31 cellular contexts compared by ENCODE assay signal in genomic region chr3:147854542-147854941, GRCh38.
DNase-seq lines count a peak whose midpoint lies in the region; ATAC-seq, FAIRE-seq and TF ChIP-seq lines count a peak whose summit lies in the region.
"Had no signal": no experiment of that assay in that cellular context is flagged by ENCODE, and none has a peak within 500 bp of the region (broad histone marks: within the 10 kb centered on the region; RNA-seq: fewer than 3 reads in every experiment).

No MANE protein-coding gene starts in this region.

- H3K9ac ChIP-seq in HepG2 (ENCODE audit: insufficient read depth, low read depth, low read length), result no peak overlapping the region
- H3K9ac ChIP-seq: BLaER1; BLaER1 treated with 17β-estradiol and CSF1 and Interleukin-3, amounts not matched to agents 10 nM and 100 nM had no signal

- no peak overlapping the region for H3K27ac ChIP-seq in right lobe of liver
- no peak overlapping the region for H3K27ac ChIP-seq in HepG2 (ENCODE audit: extremely low read length, insufficient read depth, low read length)
- H3K27ac ChIP-seq: 22Rv1; A549; BLaER1; BLaER1 treated with 17β-estradiol and CSF1 and Interleukin-3, amounts not matched to agents 10 nM and 100 nM; C4-2B had no signal

- intact Hi-C loops in right lobe of liver (cut with DNase I) (no loop called here), HepG2 (cut with micrococcal nuclease; ENCODE audit: unreplicated experiment) (no loop called here)

- 53% methylated on average over 4 of the region's 4 CpGs for WGBS in right lobe of liver (ENCODE audit: insufficient coverage, low coverage, low lambda C conversion rate, missing lambda C conversion rate)
- WGBS in HepG2 (ENCODE audit: low lambda C conversion rate), result 26% methylated on average over 4 of the region's 4 CpGs

- H3K4me2 ChIP-seq in HepG2 (ENCODE audit: low read depth, low read length), result no peak overlapping the region
- H3K4me2 ChIP-seq: A549; BLaER1; BLaER1 treated with 17β-estradiol and CSF1 and Interleukin-3, amounts not matched to agents 10 nM and 100 nM had no signal

- H3K36me3 ChIP-seq in right lobe of liver, result no peaks in the 10 kb centered on the region
- H3K36me3 ChIP-seq in HepG2 (replicated peaks in 1 of 2; ENCODE audit: control insufficient read depth in 1 of 2, insufficient read depth in 2 of 2, low read length in 2 of 2), result no peaks in the 10 kb centered on the region
- H3K36me3 ChIP-seq: BE2C; BLaER1; BLaER1 treated with 17β-estradiol and CSF1 and Interleukin-3, amounts not matched to agents 10 nM and 100 nM had no signal

- CTCF ChIA-PET in HepG2 (lab: Yijun Ruan, JAX; ENCODE audit: low intra/inter-chr PET ratio, low total read pairs), result no interaction called here

- in situ Hi-C loops in HepG2 (cut with HindIII; ENCODE audit: extremely low pct_ligation_motif_present, low pct_unique_long_range_greater_than_20kb), result no loop called here

- POLR2A ChIA-PET in HepG2 (lab: Yijun Ruan, JAX), result no interaction called here

- no peak for TF ChIP-seq RAD21 in HepG2 (CRISPR knock-in tag; IDR thresholded peaks at IDR 0.05)

- no peak overlapping the region for H3K4me3 ChIP-seq in right lobe of liver
- H3K4me3 ChIP-seq in HepG2 (replicated peaks in 1 of 3; ENCODE audit: insufficient read depth in 1 of 3, low read depth in 2 of 3, low read length in 3 of 3), result no peak overlapping the region
- H3K4me3 ChIP-seq: A549; BLaER1; BLaER1 treated with 17β-estradiol and CSF1 and Interleukin-3, amounts not matched to agents 10 nM and 100 nM had no signal

- no peaks in the 10 kb centered on the region for H3K79me2 ChIP-seq in HepG2 (ENCODE audit: insufficient read depth, low read length)

- no TSS peak for BruUV-seq in HepG2 (replicated peaks; lab: Mats Ljungman, UMichigan)

- ATAC-seq in right lobe of liver, result peak in 3 of 4 donors; percentile 29 to 70 (median 56)
- ATAC-seq in HepG2, result no peak
- peak; percentile 71 for ATAC-seq in left lobe of liver
- ATAC-seq: A549; CD8-positive, alpha-beta T cell had no signal

- H3K27me3 ChIP-seq in right lobe of liver (no peaks in the 10 kb centered on the region), HepG2 (ENCODE audit: control insufficient read depth in 1 of 2, insufficient read depth in 2 of 2, low read length in 2 of 2) (no peaks in the 10 kb centered on the region)
- H3K27me3 ChIP-seq: BE2C; BLaER1; BLaER1 treated with 17β-estradiol and CSF1 and Interleukin-3, amounts not matched to agents 10 nM and 100 nM had no signal

- no peaks in the 10 kb centered on the region for H4K20me1 ChIP-seq in HepG2 (ENCODE audit: insufficient read depth, low read length)
- H4K20me1 ChIP-seq: BLaER1; BLaER1 treated with 17β-estradiol and CSF1 and Interleukin-3, amounts not matched to agents 10 nM and 100 nM had no signal

- no peak overlapping the region for H2AFZ ChIP-seq in HepG2 (ENCODE audit: low read length)

- TF ChIP-seq CTCF in right lobe of liver (IDR thresholded peaks at IDR 0.05) (no peak), HepG2 (CRISPR knock-in tag; IDR thresholded peaks at IDR 0.05) (no peak)

- TF ChIP-seq POLR2A in right lobe of liver (IDR thresholded peaks at IDR 0.05), result no peak
- TF ChIP-seq POLR2A in HepG2 (IDR thresholded peaks at IDR 0.05; ENCODE audit: insufficient read depth in 1 of 2, low read depth in 2 of 2, low read length in 2 of 2), result no peak

- DNase-seq in right lobe of liver (no peak), HepG2 (ENCODE audit: low spot score) (no peak), left lobe of liver (ENCODE audit: low spot score) (no peak), Kasumi-1 (lab: John Stamatoyannopoulos, UW) (no peak)
- DNase-seq: 8988T; ACHN; AML-193; BE2C; C1 segment of cervical spinal cord; Caco-2; Calu3; CD4-positive, alpha-beta memory T cell; CD4-positive, alpha-beta T cell; CD4-positive, CD25-positive, alpha-beta regulatory T cell; CD8-positive, alpha-beta memory T cell; CD8-positive, alpha-beta T cell; COR-L47; DMS 273 treated with DMSO at 0.1 percent for 48 hours; DMS153; DMS53; DMS79; DMS79 treated with DMSO at 0.1 percent for 48 hours; DND-41; EL had no signal

- FAIRE-seq in HepG2 (lab: Jason Lieb, UNC), result no peak
- FAIRE-seq: A204.1, A549, D721Med had no signal

- TF ChIP-seq EP300 in HepG2 (IDR thresholded peaks at IDR 0.05; ENCODE audit: low read depth in 2 of 2, low read length in 2 of 2) (no peak), HepG2 (CRISPR knock-in tag; IDR thresholded peaks at IDR 0.05; ENCODE audit: borderline replicate concordance) (no peak)

- no peaks in the 10 kb centered on the region for H3K9me3 ChIP-seq in right lobe of liver
- H3K9me3 ChIP-seq in HepG2 (ENCODE audit: low read length), result peaks cover 22% of the 10 kb centered on the region
- H3K9me3 ChIP-seq: A549, BE2C, BLaER1, Caco-2 had no signal

- no peaks in the 10 kb centered on the region for H3K4me1 ChIP-seq in right lobe of liver
- no peaks in the 10 kb centered on the region for H3K4me1 ChIP-seq in HepG2 (ENCODE audit: insufficient read depth, low read length)
- H3K4me1 ChIP-seq: A549; BE2C; BLaER1; BLaER1 treated with 17β-estradiol and CSF1 and Interleukin-3, amounts not matched to agents 10 nM and 100 nM; Caco-2 had no signal

TF ChIP-seq in HepG2, 621 proteins besides CTCF, POLR2A, EP300 and RAD21:
- TF ChIP-seq TBL1XR1 (IDR thresholded peaks at IDR 0.05; ENCODE audit: borderline replicate concordance, low read length, partially characterized antibody), result no peak
- no peak for TF ChIP-seq TRIM24 (CRISPR knock-in tag; IDR thresholded peaks at IDR 0.05)
- no peak for TF ChIP-seq GTF2F1 (IDR thresholded peaks at IDR 0.05; ENCODE audit: low read length)
- TF ChIP-seq ZNF326 (CRISPR knock-in tag; IDR thresholded peaks at IDR 0.05; ENCODE audit: borderline replicate concordance), result no peak
- TF ChIP-seq ZSCAN22 (CRISPR knock-in tag; IDR thresholded peaks at IDR 0.05), result no peak
- TF ChIP-seq HMGA1 (CRISPR knock-in tag; conservative IDR thresholded peaks at IDR 0.05), result no peak
- no peak for TF ChIP-seq DR1 (CRISPR knock-in tag; IDR thresholded peaks at IDR 0.05)
- no peak for TF ChIP-seq EZH2 (conservative IDR thresholded peaks at IDR 0.05; ENCODE audit: low read depth, low read length)
- TF ChIP-seq, protein P1, sequence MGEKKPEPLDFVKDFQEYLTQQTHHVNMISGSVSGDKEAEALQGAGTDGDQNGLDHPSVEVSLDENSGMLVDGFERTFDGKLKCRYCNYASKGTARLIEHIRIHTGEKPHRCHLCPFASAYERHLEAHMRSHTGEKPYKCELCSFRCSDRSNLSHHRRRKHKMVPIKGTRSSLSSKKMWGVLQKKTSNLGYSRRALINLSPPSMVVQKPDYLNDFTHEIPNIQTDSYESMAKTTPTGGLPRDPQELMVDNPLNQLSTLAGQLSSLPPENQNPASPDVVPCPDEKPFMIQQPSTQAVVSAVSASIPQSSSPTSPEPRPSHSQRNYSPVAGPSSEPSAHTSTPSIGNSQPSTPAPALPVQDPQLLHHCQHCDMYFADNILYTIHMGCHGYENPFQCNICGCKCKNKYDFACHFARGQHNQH (CRISPR knock-in tag; IDR thresholded peaks at IDR 0.05), result no peak
- TF ChIP-seq, protein P2, sequence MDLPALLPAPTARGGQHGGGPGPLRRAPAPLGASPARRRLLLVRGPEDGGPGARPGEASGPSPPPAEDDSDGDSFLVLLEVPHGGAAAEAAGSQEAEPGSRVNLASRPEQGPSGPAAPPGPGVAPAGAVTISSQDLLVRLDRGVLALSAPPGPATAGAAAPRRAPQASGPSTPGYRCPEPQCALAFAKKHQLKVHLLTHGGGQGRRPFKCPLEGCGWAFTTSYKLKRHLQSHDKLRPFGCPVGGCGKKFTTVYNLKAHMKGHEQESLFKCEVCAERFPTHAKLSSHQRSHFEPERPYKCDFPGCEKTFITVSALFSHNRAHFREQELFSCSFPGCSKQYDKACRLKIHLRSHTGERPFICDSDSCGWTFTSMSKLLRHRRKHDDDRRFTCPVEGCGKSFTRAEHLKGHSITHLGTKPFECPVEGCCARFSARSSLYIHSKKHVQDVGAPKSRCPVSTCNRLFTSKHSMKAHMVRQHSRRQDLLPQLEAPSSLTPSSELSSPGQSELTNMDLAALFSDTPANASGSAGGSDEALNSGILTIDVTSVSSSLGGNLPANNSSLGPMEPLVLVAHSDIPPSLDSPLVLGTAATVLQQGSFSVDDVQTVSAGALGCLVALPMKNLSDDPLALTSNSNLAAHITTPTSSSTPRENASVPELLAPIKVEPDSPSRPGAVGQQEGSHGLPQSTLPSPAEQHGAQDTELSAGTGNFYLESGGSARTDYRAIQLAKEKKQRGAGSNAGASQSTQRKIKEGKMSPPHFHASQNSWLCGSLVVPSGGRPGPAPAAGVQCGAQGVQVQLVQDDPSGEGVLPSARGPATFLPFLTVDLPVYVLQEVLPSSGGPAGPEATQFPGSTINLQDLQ (CRISPR knock-in tag; IDR thresholded peaks at IDR 0.05), result no peak
- TF ChIP-seq ZNF138 (CRISPR knock-in tag; IDR thresholded peaks at IDR 0.05; ENCODE audit: low read depth), result no peak
TF ChIP-seq in HepG2: peak in this region for 0.
